ENCODE assay signal across 11 cellular contexts in the genomic region with DNA sequence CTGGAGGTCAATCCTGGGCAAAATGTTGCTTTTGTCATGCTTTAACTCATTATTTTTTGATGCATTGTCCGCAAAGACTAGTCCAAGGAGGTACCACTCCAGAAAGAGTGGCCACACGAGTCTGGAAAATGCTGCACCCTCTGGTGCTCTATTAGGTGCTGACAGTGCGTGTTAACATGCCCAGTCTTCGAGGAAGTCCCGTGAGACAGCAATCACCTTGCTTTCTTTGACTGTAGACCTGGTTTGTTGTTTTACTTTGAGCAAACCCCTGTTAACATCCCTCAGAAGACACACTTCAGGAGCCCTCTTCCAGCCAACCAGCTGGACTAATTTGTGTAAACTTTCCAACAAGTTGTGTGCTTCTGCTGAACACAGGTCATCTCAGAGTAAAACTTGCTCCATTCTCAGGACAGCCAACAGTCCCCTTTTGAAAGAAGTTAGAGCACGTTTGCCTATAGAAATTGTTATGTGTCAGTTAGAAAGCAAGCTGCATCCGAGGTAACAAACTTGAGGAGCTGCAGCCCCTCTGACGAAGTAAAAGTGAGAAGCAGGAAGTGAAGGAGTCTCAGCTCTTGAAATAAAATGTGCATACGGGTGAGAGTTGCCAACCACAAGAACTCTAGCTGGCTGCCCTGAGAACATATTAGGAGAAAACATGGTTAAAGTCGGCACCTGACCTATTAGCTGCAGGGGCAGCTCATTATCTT.
A peak's percentile ranks its signal among the peaks of the same experiment; 100 is the strongest.
DNase-seq lines count a peak whose midpoint lies in the region; TF ChIP-seq lines count a peak whose summit lies in the region.
"Had no signal": no experiment of that assay in that cellular context is flagged by ENCODE, and none has a peak within 500 bp of the region (broad histone marks: within the 10 kb centered on the region; RNA-seq: fewer than 3 reads in every experiment).

No MANE protein-coding gene starts in this region.

- H3K4me3 Mint-ChIP-seq in activated naive CD4-positive, alpha-beta T cell treated with anti-CD3 and anti-CD28 coated beads, Interleukin-2, amount 10 ng/mL, durations not matched to agents 7 days and 5 days: peak overlapping the region; percentile 13

- peak overlapping the region; percentile 7 for H3K27ac Mint-ChIP-seq in activated naive CD4-positive, alpha-beta T cell treated with anti-CD3 and anti-CD28 coated beads, Interleukin-2, amount 10 ng/mL, durations not matched to agents 7 days and 5 days

- H3K4me3 ChIP-seq in sigmoid colon: no peak overlapping the region
- no peak overlapping the region for H3K4me3 ChIP-seq in adrenal gland

- H3K27ac ChIP-seq in sigmoid colon: peak overlapping the region; percentile 1 to 56 (median 38)
- no peak overlapping the region for H3K27ac ChIP-seq in adrenal gland

- H3K9me3 Mint-ChIP-seq in activated naive CD4-positive, alpha-beta T cell treated with anti-CD3 and anti-CD28 coated beads, Interleukin-2, amount 10 ng/mL, durations not matched to agents 7 days and 5 days: no peaks in the 10 kb centered on the region

- peaks cover 49% of the 10 kb centered on the region for H3K4me1 Mint-ChIP-seq in activated naive CD4-positive, alpha-beta T cell treated with anti-CD3 and anti-CD28 coated beads, Interleukin-2, amount 10 ng/mL, durations not matched to agents 7 days and 5 days

- no peak for TF ChIP-seq CTCF in sigmoid colon (IDR thresholded peaks at IDR 0.05)
- no peak for TF ChIP-seq CTCF in adrenal gland (IDR thresholded peaks at IDR 0.05)

- no peaks in the 10 kb centered on the region for H3K36me3 ChIP-seq in sigmoid colon
- no peaks in the 10 kb centered on the region for H3K36me3 ChIP-seq in adrenal gland (replicated peaks in 1 of 2)

- no peaks in the 10 kb centered on the region for H3K27me3 Mint-ChIP-seq in activated naive CD4-positive, alpha-beta T cell treated with anti-CD3 and anti-CD28 coated beads, Interleukin-2, amount 10 ng/mL, durations not matched to agents 7 days and 5 days

- H3K36me3 Mint-ChIP-seq in activated naive CD4-positive, alpha-beta T cell treated with anti-CD3 and anti-CD28 coated beads, Interleukin-2, amount 10 ng/mL, durations not matched to agents 7 days and 5 days: peaks cover 16% of the 10 kb centered on the region

- H3K4me1 ChIP-seq in sigmoid colon: peaks cover 0 to 59% (median 50%) of the 10 kb centered on the region in 4 donors
- H3K4me1 ChIP-seq in adrenal gland (replicated peaks in 1 of 2): peaks cover 2 to 13% of the 10 kb centered on the region in 2 donors

- H3K9me3 ChIP-seq in sigmoid colon (no peaks in the 10 kb centered on the region), adrenal gland (replicated peaks in 1 of 3) (no peaks in the 10 kb centered on the region)

- whole genome bisulfite sequencing in sigmoid colon, 2 donors: 58 to 88% methylated on average over 10 of the region's 10 CpGs
- WGBS in adrenal gland, 4 donors: 82 to 90% (median 85%) methylated on average over 10 of the region's 10 CpGs

- H3K27me3 ChIP-seq in sigmoid colon (no peaks in the 10 kb centered on the region), adrenal gland (no peaks in the 10 kb centered on the region)

- CTCF ChIA-PET in activated naive CD4-positive, alpha-beta T cell treated with anti-CD3 and anti-CD28 coated beads, Interleukin-2, amount 10 ng/mL, durations not matched to agents 7 days and 5 days (lab: Charles Lee): interaction anchor here (1.2 to 1.4 kb wide), 3 partner anchors 9 to 297 kb away, joined by 3 to 5 read pairs (median 3); no protein-coding TSS in a partner anchor

- TF ChIP-seq POLR2A in sigmoid colon (IDR thresholded peaks at IDR 0.05) (no peak), adrenal gland (IDR thresholded peaks at IDR 0.05) (no peak)

- DNase-seq in activated CD8-positive, alpha-beta memory T cell treated with anti-CD3 and anti-CD28 coated beads for 24 hours: peak; percentile 68
- no peak for DNase-seq in activated CD8-positive, alpha-beta memory T cell treated with anti-CD3 and anti-CD28 coated beads, Interleukin-2, amount 50 U/mL, for 48 hours
- peak; percentile 59 to 69 for DNase-seq in Kasumi-1 (lab: John Stamatoyannopoulos, UW)
- DNase-seq in activated naive CD4-positive, alpha-beta T cell treated with anti-CD3 and anti-CD28 coated beads, Interleukin-2, amount 10 ng/mL, durations not matched to agents 7 days and 5 days: peak; percentile 39
- DNase-seq in sigmoid colon: no peak
- DNase-seq in NCI-H1694 treated with DMSO at 0.1 percent for 48 hours (lab: John Stamatoyannopoulos, UW): no peak
- no peak for DNase-seq in adrenal gland
- no peak for DNase-seq in stimulated activated naive CD4-positive, alpha-beta T cell treated with Interleukin-2 at 50 U/mL for 16 hours (lab: John Stamatoyannopoulos, UW)
- DNase-seq: occipital lobe; stimulated activated CD4-positive, alpha-beta T cell treated with anti-CD3 and anti-CD28 coated beads, Interleukin-4, amount 100 ng/mL, for 1 hour; trophoblast cell had no signal

- intact Hi-C loops in sigmoid colon (cut with DNase I) (no loop called here), adrenal gland (cut with DNase I) (no loop called here)

- no peak for TF ChIP-seq EP300 in sigmoid colon (IDR thresholded peaks at IDR 0.05)

Comparison
In these comparisons a context has a peak if more than half of its experiments do, and no peak if none do; other contexts are left out.
1. DNase-seq: peak in activated CD8-positive, alpha-beta memory T cell treated with anti-CD3 and anti-CD28 coated beads for 24 hours (single experiment), Kasumi-1 (2 of 2) and activated naive CD4-positive, alpha-beta T cell treated with anti-CD3 and anti-CD28 coated beads, Interleukin-2, amount 10 ng/mL, durations not matched to agents 7 days and 5 days (single experiment); none in activated CD8-positive, alpha-beta memory T cell treated with anti-CD3 and anti-CD28 coated beads, Interleukin-2, amount 50 U/mL, for 48 hours (single experiment), sigmoid colon (single experiment), NCI-H1694 treated with DMSO at 0.1 percent for 48 hours (single experiment), adrenal gland (0 of 7) and stimulated activated naive CD4-positive, alpha-beta T cell treated with Interleukin-2 at 50 U/mL for 16 hours (single experiment).
2. H3K27ac ChIP-seq: peak in sigmoid colon (4 of 4); none in adrenal gland (0 of 5).